In genomic region chrX:137427813-137428212, GRCh38 we compare ENCODE assay signal across 8 cellular contexts.
A peak's percentile ranks its signal among the peaks of the same experiment; 100 is the strongest.
DNase-seq lines count a peak whose midpoint lies in the region; ATAC-seq, FAIRE-seq and TF ChIP-seq lines count a peak whose summit lies in the region.

No MANE protein-coding gene starts in this region.

- TF ChIP-seq CTCF in gastrocnemius medialis (IDR thresholded peaks at IDR 0.05 in 4 of 5, conservative IDR thresholded peaks at IDR 0.05 in 1 of 5) = no peak

- H3K4me3 ChIP-seq in gastrocnemius medialis = peak overlapping the region; percentile 36 to 49 (median 48)

- POLR2A ChIA-PET in activated CD4-positive, alpha-beta memory T cell treated with anti-CD3 and anti-CD28 coated beads for 36 hours (lab: Charles Lee) = no interaction called here

- no peak overlapping the region for H3K27ac Mint-ChIP-seq in activated CD4-positive, alpha-beta memory T cell treated with anti-CD3 and anti-CD28 coated beads for 36 hours

- peaks cover 39 to 71% (median 70%) of the 10 kb centered on the region in 3 donors for H3K27me3 ChIP-seq in gastrocnemius medialis

- ATAC-seq in gastrocnemius medialis (no peak), HG02884 (IDR thresholded peaks at IDR 0.05; ENCODE audit: unreplicated experiment) (no peak), GM18867 (IDR thresholded peaks at IDR 0.05; ENCODE audit: unreplicated experiment) (no peak)

- H3K36me3 Mint-ChIP-seq in activated CD4-positive, alpha-beta memory T cell treated with anti-CD3 and anti-CD28 coated beads for 36 hours = peaks cover 1% of the 10 kb centered on the region

- CTCF ChIA-PET in activated CD4-positive, alpha-beta memory T cell treated with anti-CD3 and anti-CD28 coated beads for 36 hours (lab: Charles Lee) = no interaction called here

- in situ Hi-C loops in gastrocnemius medialis (cut with MboI; ENCODE audit: low sequenced_read_pairs in 4 of 4) = no loop called here

- peaks cover 0 to 7% of the 10 kb centered on the region in 2 donors for H3K4me1 ChIP-seq in gastrocnemius medialis

- no peaks in the 10 kb centered on the region for H3K9me3 ChIP-seq in gastrocnemius medialis

- no peaks in the 10 kb centered on the region for H3K4me1 Mint-ChIP-seq in activated CD4-positive, alpha-beta memory T cell treated with anti-CD3 and anti-CD28 coated beads for 36 hours (ENCODE audit: low read depth)

- FAIRE-seq in GM12892 (lab: Jason Lieb, UNC) (no peak), urothelium cell line (lab: Jason Lieb, UNC) (no peak)

- peaks cover 45% of the 10 kb centered on the region for H3K27me3 Mint-ChIP-seq in activated CD4-positive, alpha-beta memory T cell treated with anti-CD3 and anti-CD28 coated beads for 36 hours

- no peak overlapping the region for H3K27ac ChIP-seq in gastrocnemius medialis

- TF ChIP-seq POLR2A in GM12892 (IDR thresholded peaks at IDR 0.05; ENCODE audit: low read depth, low read length) (no peak), gastrocnemius medialis (IDR thresholded peaks at IDR 0.05) (no peak)

- H3K4me3 Mint-ChIP-seq in activated CD4-positive, alpha-beta memory T cell treated with anti-CD3 and anti-CD28 coated beads for 36 hours = peak overlapping the region; percentile 57

- DNase-seq in GM12892 (ENCODE audit: insufficient read length) (peak; percentile 19), hepatic stellate cell (ENCODE audit: low spot score) (peak; percentile 19), gastrocnemius medialis (no peak), NCI-H446 (lab: John Stamatoyannopoulos, UW) (no peak), urothelium cell line (ENCODE audit: low spot score) (no peak)
- DNase-seq in activated CD4-positive, alpha-beta memory T cell treated with anti-CD3 and anti-CD28 coated beads for 36 hours = no peak

- H3K9me3 Mint-ChIP-seq in activated CD4-positive, alpha-beta memory T cell treated with anti-CD3 and anti-CD28 coated beads for 36 hours = no peaks in the 10 kb centered on the region

- intact Hi-C loops in activated CD4-positive, alpha-beta memory T cell treated with anti-CD3 and anti-CD28 coated beads for 36 hours (cut with micrococcal nuclease) = loop anchor here (2.0 to 5.0 kb wide), 2 partner anchors 121 to 139 kb away; partner anchors contain the start of gene ZIC3
- intact Hi-C loops in gastrocnemius medialis (cut with DNase I; ENCODE audit: low total_unique reads) = no loop called here

- H3K36me3 ChIP-seq in gastrocnemius medialis = no peaks in the 10 kb centered on the region

Comparison
In these comparisons a context has a peak if more than half of its experiments do, and no peak if none do; other contexts are left out.
1. DNase-seq: peak in GM12892 (single experiment) and hepatic stellate cell (single experiment); none in activated CD4-positive, alpha-beta memory T cell treated with anti-CD3 and anti-CD28 coated beads for 36 hours (single experiment), gastrocnemius medialis (0 of 2), NCI-H446 (0 of 2) and urothelium cell line (single experiment).